In genomic region chr2:101341421-101341820, GRCh38 we compare ENCODE assay signal across 13 cellular contexts. TPM values are rescaled to one million over a fixed set of nuclear protein-coding genes. Genes with fewer than 3 reads are reported as not detected.
A peak's percentile ranks its signal among the peaks of the same experiment; 100 is the strongest.
DNase-seq lines count a peak whose midpoint lies in the region; ATAC-seq and TF ChIP-seq lines count a peak whose summit lies in the region.
"Had no signal": no experiment of that assay in that cellular context is flagged by ENCODE, and none has a peak within 500 bp of the region (broad histone marks: within the 10 kb centered on the region; RNA-seq: fewer than 3 reads in every experiment).

No MANE protein-coding gene starts in this region.

- H3K36me3 ChIP-seq in spleen: no peaks in the 10 kb centered on the region

- no peaks in the 10 kb centered on the region for H3K9me3 ChIP-seq in spleen

- peak overlapping the region; percentile 58 for H3K4me3 Mint-ChIP-seq in activated naive CD8-positive, alpha-beta T cell treated with anti-CD3 and anti-CD28 coated beads, Interleukin-2, amount 10 ng/mL, durations not matched to agents 7 days and 5 days
- H3K4me3 Mint-ChIP-seq in activated naive CD8-positive, alpha-beta T cell treated with anti-CD3 and anti-CD28 coated beads for 36 hours: no peak overlapping the region
- H3K4me3 Mint-ChIP-seq in activated naive CD8-positive, alpha-beta T cell treated with anti-CD3 and anti-CD28 coated beads, Interleukin-2, amount 50 U/mL, for 24 hours: no peak overlapping the region
- H3K4me3 Mint-ChIP-seq in stimulated activated memory B cell treated with anti-CD40 and anti-IgM and Interleukin-4, amounts not matched to agents 10 μg/mL and 1 μg/mL and 100 μg/mL, for 72 hours: no peak overlapping the region
- no peak overlapping the region for H3K4me3 Mint-ChIP-seq in endothelial cell (ENCODE audit: unreplicated experiment)
- H3K4me3 Mint-ChIP-seq: activated naive CD8-positive, alpha-beta T cell had no signal

- H3K27ac Mint-ChIP-seq in activated naive CD8-positive, alpha-beta T cell treated with anti-CD3 and anti-CD28 coated beads, Interleukin-2, amount 10 ng/mL, durations not matched to agents 7 days and 5 days: peak overlapping the region; percentile 74
- no peak overlapping the region for H3K27ac Mint-ChIP-seq in activated naive CD8-positive, alpha-beta T cell treated with anti-CD3 and anti-CD28 coated beads for 36 hours
- H3K27ac Mint-ChIP-seq in activated naive CD8-positive, alpha-beta T cell treated with anti-CD3 and anti-CD28 coated beads, Interleukin-2, amount 50 U/mL, for 24 hours: no peak overlapping the region
- peak overlapping the region; percentile 46 for H3K27ac Mint-ChIP-seq in stimulated activated memory B cell treated with anti-CD40 and anti-IgM and Interleukin-4, amounts not matched to agents 10 μg/mL and 1 μg/mL and 100 μg/mL, for 72 hours
- no peak overlapping the region for H3K27ac Mint-ChIP-seq in endothelial cell (ENCODE audit: unreplicated experiment)
- H3K27ac Mint-ChIP-seq: activated naive CD8-positive, alpha-beta T cell had no signal

- peak overlapping the region in 1 of 8 donors; percentile 23 for H3K27ac ChIP-seq in spleen

- POLR2A ChIA-PET in activated naive CD8-positive, alpha-beta T cell treated with anti-CD3 and anti-CD28 coated beads, Interleukin-2, amount 10 ng/mL, durations not matched to agents 7 days and 5 days (lab: Charles Lee): interaction anchor here (1.0 to 4.0 kb wide), 5 partner anchors 9 to 89 kb away, joined by 3 to 29 read pairs (median 3); partner anchors contain the start of gene RNF149

- ATAC-seq in activated naive CD8-positive, alpha-beta T cell treated with anti-CD3 and anti-CD28 coated beads, Interleukin-2, amount 10 ng/mL, durations not matched to agents 7 days and 5 days (ENCODE audit: low read depth): peak; percentile 65
- ATAC-seq in activated naive CD8-positive, alpha-beta T cell treated with anti-CD3 and anti-CD28 coated beads, Interleukin-2, amount 50 U/mL, for 24 hours: peak; percentile 48
- ATAC-seq in stimulated activated memory B cell treated with anti-CD40 and anti-IgM and Interleukin-4, amounts not matched to agents 10 μg/mL and 1 μg/mL and 100 μg/mL, for 72 hours: no peak

- TF ChIP-seq POLR2A in spleen (IDR thresholded peaks at IDR 0.05): no peak

- peaks cover 0 to 29% (median 14%) of the 10 kb centered on the region in 6 donors for H3K4me1 ChIP-seq in spleen

- peaks cover 25% of the 10 kb centered on the region for H3K4me1 Mint-ChIP-seq in activated naive CD8-positive, alpha-beta T cell treated with anti-CD3 and anti-CD28 coated beads, Interleukin-2, amount 10 ng/mL, durations not matched to agents 7 days and 5 days
- H3K4me1 Mint-ChIP-seq in activated naive CD8-positive, alpha-beta T cell treated with anti-CD3 and anti-CD28 coated beads for 36 hours: peaks cover 20% of the 10 kb centered on the region
- H3K4me1 Mint-ChIP-seq in activated naive CD8-positive, alpha-beta T cell treated with anti-CD3 and anti-CD28 coated beads, Interleukin-2, amount 50 U/mL, for 24 hours: peaks cover 19% of the 10 kb centered on the region
- peaks cover 14% of the 10 kb centered on the region for H3K4me1 Mint-ChIP-seq in stimulated activated memory B cell treated with anti-CD40 and anti-IgM and Interleukin-4, amounts not matched to agents 10 μg/mL and 1 μg/mL and 100 μg/mL, for 72 hours
- H3K4me1 Mint-ChIP-seq in endothelial cell (ENCODE audit: unreplicated experiment): peaks cover 22% of the 10 kb centered on the region

- H3K27me3 ChIP-seq in spleen (replicated peaks in 1 of 7): no peaks in the 10 kb centered on the region

- no peak for TF ChIP-seq CTCF in endothelial cell (IDR thresholded peaks at IDR 0.05; ENCODE audit: unreplicated experiment)
- no peak for TF ChIP-seq CTCF in spleen (IDR thresholded peaks at IDR 0.05 in 8 of 11, conservative IDR thresholded peaks at IDR 0.05 in 3 of 11)

- H3K4me3 ChIP-seq in spleen: no peak overlapping the region
- H3K4me3 ChIP-seq: PC-9 had no signal

- no peaks in the 10 kb centered on the region for H3K36me3 Mint-ChIP-seq in activated naive CD8-positive, alpha-beta T cell treated with anti-CD3 and anti-CD28 coated beads, Interleukin-2, amount 10 ng/mL, durations not matched to agents 7 days and 5 days
- no peaks in the 10 kb centered on the region for H3K36me3 Mint-ChIP-seq in activated naive CD8-positive, alpha-beta T cell treated with anti-CD3 and anti-CD28 coated beads for 36 hours
- no peaks in the 10 kb centered on the region for H3K36me3 Mint-ChIP-seq in activated naive CD8-positive, alpha-beta T cell treated with anti-CD3 and anti-CD28 coated beads, Interleukin-2, amount 50 U/mL, for 24 hours (ENCODE audit: low read depth)
- no peaks in the 10 kb centered on the region for H3K36me3 Mint-ChIP-seq in stimulated activated memory B cell treated with anti-CD40 and anti-IgM and Interleukin-4, amounts not matched to agents 10 μg/mL and 1 μg/mL and 100 μg/mL, for 72 hours
- no peaks in the 10 kb centered on the region for H3K36me3 Mint-ChIP-seq in endothelial cell (ENCODE audit: low read depth, unreplicated experiment)

- H3K27me3 Mint-ChIP-seq in activated naive CD8-positive, alpha-beta T cell treated with anti-CD3 and anti-CD28 coated beads, Interleukin-2, amount 10 ng/mL, durations not matched to agents 7 days and 5 days: no peaks in the 10 kb centered on the region
- H3K27me3 Mint-ChIP-seq in activated naive CD8-positive, alpha-beta T cell treated with anti-CD3 and anti-CD28 coated beads for 36 hours: no peaks in the 10 kb centered on the region
- H3K27me3 Mint-ChIP-seq in activated naive CD8-positive, alpha-beta T cell treated with anti-CD3 and anti-CD28 coated beads, Interleukin-2, amount 50 U/mL, for 24 hours: no peaks in the 10 kb centered on the region
- H3K27me3 Mint-ChIP-seq in stimulated activated memory B cell treated with anti-CD40 and anti-IgM and Interleukin-4, amounts not matched to agents 10 μg/mL and 1 μg/mL and 100 μg/mL, for 72 hours: peaks cover 16% of the 10 kb centered on the region
- H3K27me3 Mint-ChIP-seq in endothelial cell (ENCODE audit: unreplicated experiment): peaks cover 3% of the 10 kb centered on the region
- H3K27me3 Mint-ChIP-seq: activated naive CD8-positive, alpha-beta T cell had no signal

- peak; percentile 65 for DNase-seq in activated naive CD8-positive, alpha-beta T cell treated with anti-CD3 and anti-CD28 coated beads, Interleukin-2, amount 10 ng/mL, durations not matched to agents 7 days and 5 days
- DNase-seq in activated naive CD8-positive, alpha-beta T cell treated with anti-CD3 and anti-CD28 coated beads for 36 hours: no peak
- DNase-seq in UCSD-AML1 (lab: John Stamatoyannopoulos, UW; ENCODE audit: unreplicated experiment) (peak; percentile 28), endothelial cell (ENCODE audit: low spot score) (no peak), spleen (no peak), cerebellar nuclear complex (lab: John Stamatoyannopoulos, UW) (no peak)
- peak; percentile 54 for DNase-seq in activated naive CD8-positive, alpha-beta T cell treated with anti-CD3 and anti-CD28 coated beads, Interleukin-2, amount 50 U/mL, for 24 hours
- DNase-seq: cortex of kidney, NCI-H187 treated with DMSO at 0.1 percent for 48 hours had no signal

- WGBS in spleen, 5 donors: 72 to 87% (median 80%) methylated on average over 7 of the region's 7 CpGs

- H3K9me3 Mint-ChIP-seq in activated naive CD8-positive, alpha-beta T cell treated with anti-CD3 and anti-CD28 coated beads, Interleukin-2, amount 10 ng/mL, durations not matched to agents 7 days and 5 days: no peaks in the 10 kb centered on the region
- no peaks in the 10 kb centered on the region for H3K9me3 Mint-ChIP-seq in activated naive CD8-positive, alpha-beta T cell treated with anti-CD3 and anti-CD28 coated beads for 36 hours
- H3K9me3 Mint-ChIP-seq in activated naive CD8-positive, alpha-beta T cell treated with anti-CD3 and anti-CD28 coated beads, Interleukin-2, amount 50 U/mL, for 24 hours: no peaks in the 10 kb centered on the region
- H3K9me3 Mint-ChIP-seq in stimulated activated memory B cell treated with anti-CD40 and anti-IgM and Interleukin-4, amounts not matched to agents 10 μg/mL and 1 μg/mL and 100 μg/mL, for 72 hours: no peaks in the 10 kb centered on the region
- H3K9me3 Mint-ChIP-seq in endothelial cell (ENCODE audit: unreplicated experiment): no peaks in the 10 kb centered on the region

- intact Hi-C loops in spleen (cut with DNase I; ENCODE audit: low total_unique reads): loop anchor here (5.0 kb wide), 1 partner anchor 491 kb away; no protein-coding TSS in a partner anchor

RNA-seq across cellular contexts. Expression of gene RNF149, which starts 32.9 kb away (rescaled TPM):
- total RNA-seq in activated naive CD8-positive, alpha-beta T cell treated with anti-CD3 and anti-CD28 coated beads, Interleukin-2, amount 10 ng/mL, durations not matched to agents 7 days and 5 days: 10 to 100 TPM; 90.1 to 90.3 TPM
- 10 to 100 TPM; 38.7 to 39.4 TPM for total RNA-seq in activated naive CD8-positive, alpha-beta T cell treated with anti-CD3 and anti-CD28 coated beads for 36 hours
- 32.0 TPM for total RNA-seq in endothelial cell (ENCODE audit: unreplicated experiment)
- 100 to 1,000 TPM; 141 to 398 (median 234) TPM for total RNA-seq in spleen
- polyA plus RNA-seq in spleen: 10 to 100 TPM; 31.8 to 64.1 (median 54.2) TPM

RNA-seq across cellular contexts. Expression of gene CREG2, which starts 45.9 kb away (rescaled TPM):
- not detected for total RNA-seq in activated naive CD8-positive, alpha-beta T cell treated with anti-CD3 and anti-CD28 coated beads, Interleukin-2, amount 10 ng/mL, durations not matched to agents 7 days and 5 days
- not detected for total RNA-seq in activated naive CD8-positive, alpha-beta T cell treated with anti-CD3 and anti-CD28 coated beads for 36 hours
- total RNA-seq in endothelial cell (ENCODE audit: unreplicated experiment) (23.6 TPM), spleen (under 1 TPM in 1 of 7 donors, not detected in 6; 0.17 TPM)
- not detected for polyA plus RNA-seq in spleen
- total RNA-seq: left lobe of liver had no signal

Comparison
In these comparisons a context has a peak if more than half of its experiments do, and no peak if none do; other contexts are left out.
1. DNase-seq: peak in activated naive CD8-positive, alpha-beta T cell treated with anti-CD3 and anti-CD28 coated beads, Interleukin-2, amount 10 ng/mL, durations not matched to agents 7 days and 5 days (single experiment), UCSD-AML1 (single experiment) and activated naive CD8-positive, alpha-beta T cell treated with anti-CD3 and anti-CD28 coated beads, Interleukin-2, amount 50 U/mL, for 24 hours (single experiment); none in activated naive CD8-positive, alpha-beta T cell treated with anti-CD3 and anti-CD28 coated beads for 36 hours (single experiment), endothelial cell (single experiment), spleen (single experiment) and cerebellar nuclear complex (0 of 2).
2. H3K27ac Mint-ChIP-seq: peak in activated naive CD8-positive, alpha-beta T cell treated with anti-CD3 and anti-CD28 coated beads, Interleukin-2, amount 10 ng/mL, durations not matched to agents 7 days and 5 days (single experiment) and stimulated activated memory B cell treated with anti-CD40 and anti-IgM and Interleukin-4, amounts not matched to agents 10 μg/mL and 1 μg/mL and 100 μg/mL, for 72 hours (single experiment); none in activated naive CD8-positive, alpha-beta T cell treated with anti-CD3 and anti-CD28 coated beads for 36 hours (single experiment), activated naive CD8-positive, alpha-beta T cell treated with anti-CD3 and anti-CD28 coated beads, Interleukin-2, amount 50 U/mL, for 24 hours (single experiment) and endothelial cell (single experiment).
3. RNA of gene CREG2, which starts 45.9 kb away (total RNA-seq): 23.6 TPM in endothelial cell (single experiment); not detected in activated naive CD8-positive, alpha-beta T cell treated with anti-CD3 and anti-CD28 coated beads, Interleukin-2, amount 10 ng/mL, durations not matched to agents 7 days and 5 days, not detected in activated naive CD8-positive, alpha-beta T cell treated with anti-CD3 and anti-CD28 coated beads for 36 hours and 0.17 TPM in spleen; every median in the first group is over 10 times any median in the second.